22 cellular contexts compared by ENCODE assay signal in genomic region chr2:115771516-115771915, GRCh38.
"Had no signal": no experiment of that assay in that cellular context is flagged by ENCODE, and none has a peak within 500 bp of the region (broad histone marks: within the 10 kb centered on the region; RNA-seq: fewer than 3 reads in every experiment).

No MANE protein-coding gene starts in this region.

- H3K36me3 ChIP-seq: SJCRH30 had no signal

- H3K4me3 Mint-ChIP-seq: IgD-negative memory B cell had no signal

- H3K36me3 Mint-ChIP-seq: IgD-negative memory B cell had no signal

- H3K27ac Mint-ChIP-seq: IgD-negative memory B cell had no signal

- H3K4me2 ChIP-seq: KMS-11 had no signal

- H3K4me1 ChIP-seq: SJCRH30 had no signal

- H3K4me1 Mint-ChIP-seq: IgD-negative memory B cell had no signal

- H3K27ac ChIP-seq: HL-60, KMS-11, SJCRH30 had no signal

- H3K27me3 ChIP-seq: SJCRH30 had no signal

- H3K27me3 Mint-ChIP-seq: IgD-negative memory B cell had no signal

- DNase-seq: Kasumi-1, MM.1S, NCI-H1092 treated with DMSO at 0.1 percent for 48 hours, NCI-H1436, NCI-H187, NCI-H2029, NCI-H2081 treated with DMSO at 0.1 percent for 48 hours, NCI-H2171, NCI-H226, NCI-H446, NCI-H510A, NCI-H524 treated with DMSO at 0.1 percent for 48 hours, NCI-H69, NCI-H774, RPMI8226, SHP77 treated with DMSO at 0.1 percent for 48 hours, SJCRH30 had no signal

- H3K9me3 ChIP-seq: SJCRH30 had no signal

- H3K4me3 ChIP-seq: K562, SJCRH30 had no signal

- H3K9ac ChIP-seq: KMS-11 had no signal

- ATAC-seq: K562, SK-N-SH treated with all-trans-retinoic acid at 6 μM for 48 hours had no signal
